1 cellular context compared by ENCODE assay signal in genomic region chr4:166816901-166817300, GRCh38.
TF ChIP-seq lines count a peak whose summit lies in the region.

No MANE protein-coding gene starts in this region.

TF ChIP-seq in GM12878, 131 proteins besides CTCF, POLR2A, EP300 and RAD21 (continued from another document):
- TF ChIP-seq BRCA1 (IDR thresholded peaks at IDR 0.05; ENCODE audit: low read depth, low read length): no peak
- TF ChIP-seq TAF1 (IDR thresholded peaks at IDR 0.05; ENCODE audit: borderline replicate concordance, low read depth, low read length): no peak
- no peak for TF ChIP-seq HDGF (IDR thresholded peaks at IDR 0.05)
- no peak for TF ChIP-seq ETV6 (conservative IDR thresholded peaks at IDR 0.05 in 1 of 2, IDR thresholded peaks at IDR 0.05 in 1 of 2; ENCODE audit: borderline replicate concordance in 1 of 2, low read depth in 1 of 2)
- TF ChIP-seq, protein P1, sequence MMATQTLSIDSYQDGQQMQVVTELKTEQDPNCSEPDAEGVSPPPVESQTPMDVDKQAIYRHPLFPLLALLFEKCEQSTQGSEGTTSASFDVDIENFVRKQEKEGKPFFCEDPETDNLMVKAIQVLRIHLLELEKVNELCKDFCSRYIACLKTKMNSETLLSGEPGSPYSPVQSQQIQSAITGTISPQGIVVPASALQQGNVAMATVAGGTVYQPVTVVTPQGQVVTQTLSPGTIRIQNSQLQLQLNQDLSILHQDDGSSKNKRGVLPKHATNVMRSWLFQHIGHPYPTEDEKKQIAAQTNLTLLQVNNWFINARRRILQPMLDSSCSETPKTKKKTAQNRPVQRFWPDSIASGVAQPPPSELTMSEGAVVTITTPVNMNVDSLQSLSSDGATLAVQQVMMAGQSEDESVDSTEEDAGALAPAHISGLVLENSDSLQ (IDR thresholded peaks at IDR 0.05): no peak
- no peak for TF ChIP-seq CEBPZ (IDR thresholded peaks at IDR 0.05; ENCODE audit: low read depth, low read length)
- TF ChIP-seq EED (IDR thresholded peaks at IDR 0.05; ENCODE audit: low read depth): no peak
